Comparison of ENCODE assay signal across 18 cellular contexts in the genomic region with DNA sequence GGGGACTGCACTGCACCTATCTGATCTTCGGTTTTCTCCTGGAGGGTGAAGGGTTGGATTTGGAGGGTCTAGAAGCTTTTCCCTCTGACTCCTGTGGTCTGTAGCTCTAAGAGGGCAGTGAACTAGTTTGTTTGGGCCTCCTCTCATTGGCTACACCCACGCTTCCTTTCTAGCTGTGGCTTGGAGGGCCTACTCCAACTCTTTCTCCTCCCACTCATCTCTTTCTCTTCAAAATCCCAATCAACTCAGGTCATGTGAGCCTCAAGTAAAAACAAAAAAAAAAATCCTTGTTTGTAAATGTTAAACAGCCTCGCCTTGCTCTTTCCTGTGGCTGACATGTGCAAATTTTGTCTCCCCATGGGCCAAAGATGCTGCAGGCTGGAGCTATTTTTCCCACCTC.
DNase-seq lines count a peak whose midpoint lies in the region; ATAC-seq and TF ChIP-seq lines count a peak whose summit lies in the region.
"Had no signal": no experiment of that assay in that cellular context is flagged by ENCODE, and none has a peak within 500 bp of the region (broad histone marks: within the 10 kb centered on the region; RNA-seq: fewer than 3 reads in every experiment).

No MANE protein-coding gene starts in this region.

- H3K36me3 ChIP-seq in hepatocyte (replicated peaks; ENCODE audit: insufficient read depth, low read depth) (no peaks in the 10 kb centered on the region), spleen (no peaks in the 10 kb centered on the region)

- intact Hi-C loops in spleen (cut with DNase I; ENCODE audit: low total_unique reads), result no loop called here
- intact Hi-C loops in activated CD4-positive, alpha-beta memory T cell treated with anti-CD3 and anti-CD28 coated beads for 36 hours (cut with micrococcal nuclease), result no loop called here

- H3K27me3 ChIP-seq in hepatocyte, result no peaks in the 10 kb centered on the region
- no peaks in the 10 kb centered on the region for H3K27me3 ChIP-seq in spleen (replicated peaks in 1 of 7)

- no peaks in the 10 kb centered on the region for H3K36me3 Mint-ChIP-seq in activated CD4-positive, alpha-beta memory T cell treated with anti-CD3 and anti-CD28 coated beads for 36 hours

- no peaks in the 10 kb centered on the region for H3K79me2 ChIP-seq in hepatocyte

- ATAC-seq in GM19324 (IDR thresholded peaks at IDR 0.05; ENCODE audit: low FRiP score, unreplicated experiment), result no peak
- ATAC-seq: activated naive CD8-positive, alpha-beta T cell treated with anti-CD3 and anti-CD28 coated beads, Interleukin-2, amount 50 U/mL, for 24 hours; activated T-helper 17 cell treated with anti-CD3 and anti-CD28 coated beads, Interleukin-2, amount 50 U/mL, for 72 hours; SK-N-SH treated with all-trans-retinoic acid at 6 μM for 48 hours had no signal

- H3K4me1 ChIP-seq in hepatocyte (ENCODE audit: insufficient read depth) (peaks cover 6% of the 10 kb centered on the region), spleen (peaks cover 0 to 29% (median 7%) of the 10 kb centered on the region in 6 donors)
- H3K4me1 ChIP-seq: Caco-2 had no signal

- H3K9me3 ChIP-seq in hepatocyte (ENCODE audit: low read depth) (no peaks in the 10 kb centered on the region), spleen (no peaks in the 10 kb centered on the region)
- H3K9me3 ChIP-seq: Caco-2 had no signal

- POLR2A ChIA-PET in activated CD4-positive, alpha-beta memory T cell treated with anti-CD3 and anti-CD28 coated beads for 36 hours (lab: Charles Lee), result no interaction called here

- no peaks in the 10 kb centered on the region for H3K9me3 Mint-ChIP-seq in activated CD4-positive, alpha-beta memory T cell treated with anti-CD3 and anti-CD28 coated beads for 36 hours
- H3K9me3 Mint-ChIP-seq: activated naive CD8-positive, alpha-beta T cell treated with anti-CD3 and anti-CD28 coated beads, Interleukin-2, amount 50 U/mL, for 24 hours had no signal

- no peak overlapping the region for H3K4me3 Mint-ChIP-seq in activated CD4-positive, alpha-beta memory T cell treated with anti-CD3 and anti-CD28 coated beads for 36 hours
- H3K4me3 Mint-ChIP-seq: activated naive CD8-positive, alpha-beta T cell treated with anti-CD3 and anti-CD28 coated beads, Interleukin-2, amount 50 U/mL, for 24 hours; activated T-helper 17 cell treated with anti-CD3 and anti-CD28 coated beads, Interleukin-2, amount 50 U/mL, for 72 hours; neural crest cell had no signal

- TF ChIP-seq CTCF in NB4 (IDR thresholded peaks at IDR 0.05; ENCODE audit: low read depth, low read length) (no peak), hepatocyte (IDR thresholded peaks at IDR 0.05; ENCODE audit: poor library complexity) (no peak), spleen (IDR thresholded peaks at IDR 0.05 in 8 of 11, conservative IDR thresholded peaks at IDR 0.05 in 3 of 11) (no peak)

- peaks cover 5% of the 10 kb centered on the region for H3K27me3 Mint-ChIP-seq in activated CD4-positive, alpha-beta memory T cell treated with anti-CD3 and anti-CD28 coated beads for 36 hours

- DNase-seq in CD1c-positive myeloid dendritic cell (ENCODE audit: extremely low spot score), result peak; percentile 18
- peak; percentile 36 for DNase-seq in NB4 (ENCODE audit: low read depth)
- DNase-seq in hepatocyte (ENCODE audit: low spot score), result no peak
- no peak for DNase-seq in spleen
- DNase-seq in hepatic stellate cell (ENCODE audit: low spot score), result no peak
- no peak for DNase-seq in NCI-H1105 treated with DMSO at 0.1 percent for 48 hours (lab: John Stamatoyannopoulos, UW)
- DNase-seq in activated CD4-positive, alpha-beta memory T cell treated with anti-CD3 and anti-CD28 coated beads for 36 hours, result no peak
- DNase-seq: activated CD4-positive, CD25-positive, alpha-beta regulatory T cell treated with anti-CD3 and anti-CD28 coated beads, Interleukin-2, amount 50 U/mL, for 72 hours; activated naive CD8-positive, alpha-beta T cell treated with anti-CD3 and anti-CD28 coated beads, Interleukin-2, amount 50 U/mL, for 24 hours; Caco-2; stimulated activated naive CD4-positive, alpha-beta T cell; T1000 had no signal

- WGBS in hepatocyte (ENCODE audit: low lambda C conversion rate, missing lambda C conversion rate), result 90% methylated on average over 3 of the region's 3 CpGs
- WGBS in spleen, 5 donors, result 65 to 85% (median 79%) methylated on average over 3 of the region's 3 CpGs

- no peak overlapping the region for H3K27ac Mint-ChIP-seq in activated CD4-positive, alpha-beta memory T cell treated with anti-CD3 and anti-CD28 coated beads for 36 hours
- H3K27ac Mint-ChIP-seq: activated naive CD8-positive, alpha-beta T cell treated with anti-CD3 and anti-CD28 coated beads, Interleukin-2, amount 50 U/mL, for 24 hours; activated T-helper 17 cell treated with anti-CD3 and anti-CD28 coated beads, Interleukin-2, amount 50 U/mL, for 72 hours had no signal

- no peaks in the 10 kb centered on the region for H3K9me2 ChIP-seq in hepatocyte (replicated peaks; ENCODE audit: insufficient read depth)

- no peak overlapping the region for H3K4me2 ChIP-seq in hepatocyte

- no peaks in the 10 kb centered on the region for H3K4me1 Mint-ChIP-seq in activated CD4-positive, alpha-beta memory T cell treated with anti-CD3 and anti-CD28 coated beads for 36 hours (ENCODE audit: low read depth)
- H3K4me1 Mint-ChIP-seq: activated naive CD8-positive, alpha-beta T cell treated with anti-CD3 and anti-CD28 coated beads, Interleukin-2, amount 50 U/mL, for 24 hours; activated T-helper 17 cell treated with anti-CD3 and anti-CD28 coated beads, Interleukin-2, amount 50 U/mL, for 72 hours; neural crest cell had no signal

- CTCF ChIA-PET in activated CD4-positive, alpha-beta memory T cell treated with anti-CD3 and anti-CD28 coated beads for 36 hours (lab: Charles Lee), result interaction anchor here (1.2 kb wide), 1 partner anchor 115 kb away, joined by 3 read pairs; a partner anchor contains a TSS

- H4K20me1 ChIP-seq in hepatocyte (ENCODE audit: insufficient read depth, poor library complexity, severe bottlenecking), result no peaks in the 10 kb centered on the region

- TF ChIP-seq POLR2A in NB4 (IDR thresholded peaks at IDR 0.05; ENCODE audit: extremely low read depth, insufficient read length), result no peak
- no peak for TF ChIP-seq POLR2A in spleen (IDR thresholded peaks at IDR 0.05)

- H2AFZ ChIP-seq in hepatocyte, result no peak overlapping the region

- peak overlapping the region; percentile 39 for H3K27ac ChIP-seq in hepatocyte
- peak overlapping the region in 7 of 8 donors; percentile 37 to 88 (median 67) for H3K27ac ChIP-seq in spleen
- H3K27ac ChIP-seq: epithelial cell of prostate, HL-60 had no signal

- no peak overlapping the region for H3K4me3 ChIP-seq in NB4 (ENCODE audit: low read depth, low read length)
- no peak overlapping the region for H3K4me3 ChIP-seq in hepatocyte
- H3K4me3 ChIP-seq in spleen, result no peak overlapping the region

Comparison
In these comparisons a context has a peak if more than half of its experiments do, and no peak if none do; other contexts are left out.
1. DNase-seq: peak in CD1c-positive myeloid dendritic cell (single experiment) and NB4 (single experiment); none in hepatocyte (single experiment), spleen (single experiment), hepatic stellate cell (single experiment), NCI-H1105 treated with DMSO at 0.1 percent for 48 hours (single experiment) and activated CD4-positive, alpha-beta memory T cell treated with anti-CD3 and anti-CD28 coated beads for 36 hours (single experiment).